21 cellular contexts compared by ENCODE assay signal in the genomic region with DNA sequence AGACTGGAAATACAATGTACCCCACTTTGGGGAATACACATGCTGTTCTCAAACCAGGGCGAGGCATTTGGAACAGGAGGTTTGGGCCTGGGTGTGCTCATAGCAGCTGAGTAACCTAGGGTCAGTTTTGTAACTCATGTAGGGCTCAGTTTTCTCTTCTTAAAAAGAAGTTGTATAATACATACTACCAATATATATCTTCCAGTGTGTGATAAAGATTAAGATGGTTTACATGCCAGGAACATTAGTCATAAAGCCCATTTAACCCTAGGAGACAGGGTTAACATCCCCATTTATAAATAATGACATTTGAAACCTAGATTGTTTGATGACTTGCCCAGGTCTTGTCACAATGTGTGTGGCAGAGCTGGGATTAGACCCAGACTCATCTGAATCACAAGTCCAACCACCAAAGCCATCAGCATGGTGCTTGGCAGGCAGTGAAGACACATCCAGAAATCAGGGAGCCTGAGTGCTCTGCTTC. TPM values are rescaled to one million over a fixed set of nuclear protein-coding genes. Genes with fewer than 3 reads are reported as not detected.
DNase-seq lines count a peak whose midpoint lies in the region; ATAC-seq and TF ChIP-seq lines count a peak whose summit lies in the region.
"Had no signal": no experiment of that assay in that cellular context is flagged by ENCODE, and none has a peak within 500 bp of the region (broad histone marks: within the 10 kb centered on the region; RNA-seq: fewer than 3 reads in every experiment).

No MANE protein-coding gene starts in this region.

- H3K23ac ChIP-seq in mesenchymal stem cell (ENCODE audit: low read length in 2 of 2), result no peak overlapping the region

- no peak overlapping the region for H2AK5ac ChIP-seq in mesenchymal stem cell (ENCODE audit: low read length, severe bottlenecking)

- H3K27me3 Mint-ChIP-seq in naive thymus-derived CD8-positive, alpha-beta T cell, result peaks cover 0 to 8% (median 1%) of the 10 kb centered on the region in 5 donors

- H3K18ac ChIP-seq in mesenchymal stem cell (ENCODE audit: low read depth in 1 of 2, low read length in 2 of 2), result no peak overlapping the region

- H3K9me3 ChIP-seq in mesenchymal stem cell (ENCODE audit: control insufficient read depth, low read length), result no peaks in the 10 kb centered on the region
- H3K9me3 ChIP-seq: upper lobe of right lung had no signal

- H3K36me3 ChIP-seq in ACC112 (ENCODE audit: insufficient read depth, low read length) (no peaks in the 10 kb centered on the region), mesenchymal stem cell (ENCODE audit: control insufficient read depth in 1 of 2, insufficient read depth in 2 of 2, low read depth in 1 of 2, low read length in 2 of 2) (no peaks in the 10 kb centered on the region)
- H3K36me3 ChIP-seq: upper lobe of right lung had no signal

- H3K79me1 ChIP-seq in mesenchymal stem cell (replicated peaks; ENCODE audit: low read length, poor library complexity, severe bottlenecking), result no peaks in the 10 kb centered on the region

- no peak overlapping the region for H2BK120ac ChIP-seq in mesenchymal stem cell (ENCODE audit: low read depth, low read length)

- H3K4me1 Mint-ChIP-seq in naive thymus-derived CD8-positive, alpha-beta T cell, result no peaks in the 10 kb centered on the region
- H3K4me1 Mint-ChIP-seq: natural killer cell had no signal

- H3K14ac ChIP-seq in mesenchymal stem cell (ENCODE audit: low read length in 2 of 2), result no peak overlapping the region

- no peaks in the 10 kb centered on the region for H3K9me3 Mint-ChIP-seq in naive thymus-derived CD8-positive, alpha-beta T cell
- H3K9me3 Mint-ChIP-seq: natural killer cell had no signal

- POLR2A ChIA-PET in naive thymus-derived CD8-positive, alpha-beta T cell (lab: Charles Lee), result no interaction called here

- no peaks in the 10 kb centered on the region for H3K36me3 Mint-ChIP-seq in naive thymus-derived CD8-positive, alpha-beta T cell
- H3K36me3 Mint-ChIP-seq: activated naive CD8-positive, alpha-beta T cell; natural killer cell had no signal

- ATAC-seq in naive thymus-derived CD8-positive, alpha-beta T cell, result no peak
- ATAC-seq: left lobe of liver, natural killer cell, upper lobe of right lung had no signal

- no peak overlapping the region for H2BK5ac ChIP-seq in mesenchymal stem cell (ENCODE audit: low read depth, low read length, poor library complexity, severe bottlenecking)

- H3K27ac Mint-ChIP-seq in naive thymus-derived CD8-positive, alpha-beta T cell, result no peak overlapping the region
- H3K27ac Mint-ChIP-seq: activated naive CD8-positive, alpha-beta T cell; natural killer cell had no signal

- H3K4me2 ChIP-seq in mesenchymal stem cell (ENCODE audit: low read length, poor library complexity, severe bottlenecking), result no peak overlapping the region

- TF ChIP-seq CTCF in coronary artery (IDR thresholded peaks at IDR 0.05), result no peak

- H2BK12ac ChIP-seq in mesenchymal stem cell (ENCODE audit: low read length in 2 of 2), result no peak overlapping the region

- H3K9ac ChIP-seq in mesenchymal stem cell (ENCODE audit: low read length), result no peak overlapping the region

- no peak overlapping the region for H3K4me3 Mint-ChIP-seq in naive thymus-derived CD8-positive, alpha-beta T cell
- H3K4me3 Mint-ChIP-seq: activated naive CD8-positive, alpha-beta T cell; natural killer cell had no signal

- H2BK15ac ChIP-seq in mesenchymal stem cell (ENCODE audit: low read depth, poor library complexity, severe bottlenecking), result no peak overlapping the region

- H3K4me1 ChIP-seq in ACC112 (ENCODE audit: control insufficient read depth, insufficient read depth, low read length, unreplicated experiment), result peaks cover 21% of the 10 kb centered on the region
- H3K4me1 ChIP-seq in mesenchymal stem cell (ENCODE audit: control insufficient read depth, insufficient read depth, low read depth, low read length), result no peaks in the 10 kb centered on the region
- H3K4me1 ChIP-seq: upper lobe of right lung had no signal

- no peak overlapping the region for H3K4ac ChIP-seq in mesenchymal stem cell (ENCODE audit: low read depth in 1 of 2, low read length in 2 of 2)

- H3K27me3 ChIP-seq in ACC112 (ENCODE audit: insufficient read depth, low read length) (no peaks in the 10 kb centered on the region), mesenchymal stem cell (ENCODE audit: control insufficient read depth in 1 of 2, insufficient read depth in 1 of 2, low read length in 2 of 2) (no peaks in the 10 kb centered on the region)
- H3K27me3 ChIP-seq: upper lobe of right lung had no signal

- no peak overlapping the region for H4K91ac ChIP-seq in mesenchymal stem cell (ENCODE audit: low read length)

- H2AFZ ChIP-seq in ACC112 (ENCODE audit: low read length, unreplicated experiment) (peak overlapping the region; percentile 11), mesenchymal stem cell (ENCODE audit: low read depth, low read length) (no peak overlapping the region)

- H3K27ac ChIP-seq in ACC112 (ENCODE audit: low read depth, low read length), result 0 out of 2 replicates have a peak overlapping the region, but pooled peaks have one; percentile 11
- H3K27ac ChIP-seq in coronary artery, result no peak overlapping the region
- no peak overlapping the region for H3K27ac ChIP-seq in mesenchymal stem cell (ENCODE audit: low read length, poor library complexity, severe bottlenecking)
- H3K27ac ChIP-seq: upper lobe of right lung had no signal

- no CpG with 5 or more reads among the region's 1 CpG for WGBS in mesenchymal stem cell

- no peak overlapping the region for H4K8ac ChIP-seq in mesenchymal stem cell (ENCODE audit: low read length)

- no peaks in the 10 kb centered on the region for H3K79me2 ChIP-seq in ACC112 (ENCODE audit: control insufficient read depth, insufficient read depth, low read length, unreplicated experiment)

- no peak overlapping the region for H3K4me3 ChIP-seq in ACC112 (ENCODE audit: low read depth, low read length)
- no peak overlapping the region for H3K4me3 ChIP-seq in coronary artery
- H3K4me3 ChIP-seq in mesenchymal stem cell (ENCODE audit: insufficient read depth in 1 of 2, low read depth in 1 of 2, low read length in 2 of 2), result no peak overlapping the region
- H3K4me3 ChIP-seq: upper lobe of right lung had no signal

- DNase-seq in LoVo (ENCODE audit: low spot score), result peak; percentile 78
- DNase-seq in coronary artery (ENCODE audit: low spot score), result peak; percentile 36
- peak; percentile 18 for DNase-seq in mesenchymal stem cell
- no peak for DNase-seq in stimulated activated CD4-positive, alpha-beta T cell treated with anti-CD3 and anti-CD28 coated beads, Interleukin-12 subunit alpha, Interleukin-12 subunit beta, amount 100 ng/mL, for 4 hours
- DNase-seq in putamen (ENCODE audit: low spot score), result no peak
- DNase-seq in activated gamma-delta T cell treated with Interleukin-2 at 50 U/mL for 16 hours, result no peak
- DNase-seq in naive thymus-derived CD8-positive, alpha-beta T cell, result no peak
- DNase-seq: activated CD4-positive, alpha-beta T cell treated with anti-CD3 and anti-CD28 coated beads for 4 hours; caudate nucleus; GDM1; KBM-7; natural killer cell; NCI-H146; NCI-H524; retina; stimulated activated CD4-positive, alpha-beta T cell treated with anti-CD3 and anti-CD28 coated beads, Interleukin-4, amount 100 ng/mL, for 24 hours; upper lobe of right lung had no signal

RNA-seq across cellular contexts. Expression of gene AKR1B10, which starts 6.0 kb away (rescaled TPM):
- 0.19 TPM for polyA plus RNA-seq in mesenchymal stem cell (2013, experiment 1 of 2)
- polyA plus RNA-seq in mesenchymal stem cell (2013, experiment 2 of 2), result 0.19 TPM
- total RNA-seq in naive thymus-derived CD8-positive, alpha-beta T cell, result not detected
- not detected for polyA plus RNA-seq in naive thymus-derived CD8-positive, alpha-beta T cell
- total RNA-seq: natural killer cell; T-helper 2 cell treated with Interferon-gamma antibody and Interleukin-4, amounts not matched to agents 100 ng/mL and 5 ng/mL, for 36 hours; upper lobe of right lung had no signal

RNA-seq across cellular contexts. Expression of gene AKR1B15, which starts 15.6 kb away (rescaled TPM):
- not detected for polyA plus RNA-seq in mesenchymal stem cell (2013, experiment 1 of 2)
- not detected for polyA plus RNA-seq in mesenchymal stem cell (2013, experiment 2 of 2)
- total RNA-seq in naive thymus-derived CD8-positive, alpha-beta T cell, result not detected
- polyA plus RNA-seq in naive thymus-derived CD8-positive, alpha-beta T cell, result not detected
- total RNA-seq: left lobe of liver; natural killer cell; T-helper 2 cell treated with Interferon-gamma antibody and Interleukin-4, amounts not matched to agents 100 ng/mL and 5 ng/mL, for 36 hours; upper lobe of right lung had no signal

Comparison
In these comparisons a context has a peak if more than half of its experiments do, and no peak if none do; other contexts are left out.
1. DNase-seq: peak in LoVo (single experiment), coronary artery (single experiment) and mesenchymal stem cell (single experiment); none in stimulated activated CD4-positive, alpha-beta T cell treated with anti-CD3 and anti-CD28 coated beads, Interleukin-12 subunit alpha, Interleukin-12 subunit beta, amount 100 ng/mL, for 4 hours (single experiment), putamen (single experiment), activated gamma-delta T cell treated with Interleukin-2 at 50 U/mL for 16 hours (single experiment) and naive thymus-derived CD8-positive, alpha-beta T cell (0 of 10).